ENCODE assay signal across 10 cellular contexts in the genomic region with DNA sequence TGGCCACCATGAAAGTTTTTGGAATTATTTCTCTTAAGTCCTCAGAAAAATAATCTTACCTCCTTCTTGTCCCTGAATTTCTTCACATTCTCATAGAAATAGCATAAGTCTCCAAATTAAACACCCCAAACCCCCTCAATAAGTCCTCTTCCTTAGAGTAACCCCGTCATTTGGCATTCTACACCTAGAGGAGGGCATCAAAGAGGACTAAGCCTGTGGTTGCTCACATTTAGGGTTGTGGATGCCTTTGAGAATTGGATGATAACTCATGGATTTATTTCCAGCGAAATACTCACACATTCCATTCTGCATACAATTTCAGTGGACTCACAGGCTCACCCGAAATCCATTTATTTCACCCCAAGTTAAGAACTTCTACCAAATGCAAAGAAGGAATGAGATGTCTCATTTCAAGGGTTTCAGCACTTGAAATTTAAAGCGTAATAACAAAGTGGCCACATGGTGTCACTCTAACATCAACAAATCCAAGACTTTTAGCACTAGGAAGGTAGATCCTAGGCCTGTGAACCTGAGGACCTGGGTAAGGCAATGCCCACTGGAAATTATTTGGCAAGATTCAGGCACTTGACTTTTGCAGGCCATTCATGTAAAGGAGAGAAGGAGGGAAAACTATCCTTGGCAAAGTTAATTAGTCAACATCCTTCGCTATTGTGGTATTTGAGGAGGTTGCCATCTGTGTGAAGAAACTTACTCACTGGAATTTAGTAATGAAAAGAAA. TPM values are rescaled to one million over a fixed set of nuclear protein-coding genes. Genes with fewer than 3 reads are reported as not detected.
A peak's percentile ranks its signal among the peaks of the same experiment; 100 is the strongest.
DNase-seq lines count a peak whose midpoint lies in the region; ATAC-seq and TF ChIP-seq lines count a peak whose summit lies in the region.
"Had no signal": no experiment of that assay in that cellular context is flagged by ENCODE, and none has a peak within 500 bp of the region (broad histone marks: within the 10 kb centered on the region; RNA-seq: fewer than 3 reads in every experiment).

No MANE protein-coding gene starts in this region.

- H3K36me3 ChIP-seq in MM.1S (replicated peaks; ENCODE audit: insufficient read depth, low read length) (no peaks in the 10 kb centered on the region), lower lobe of right lung (no peaks in the 10 kb centered on the region), tibial nerve (no peaks in the 10 kb centered on the region)

- H3K9ac ChIP-seq in MM.1S (ENCODE audit: low read length), result no peak overlapping the region

- H3K4me1 ChIP-seq in MM.1S (ENCODE audit: low read length), result no peaks in the 10 kb centered on the region
- no peaks in the 10 kb centered on the region for H3K4me1 ChIP-seq in lower lobe of right lung
- no peaks in the 10 kb centered on the region for H3K4me1 ChIP-seq in tibial nerve

- no peak for TF ChIP-seq POLR2A in tibial nerve (IDR thresholded peaks at IDR 0.05)

- H3K79me2 ChIP-seq in MM.1S (ENCODE audit: low read length), result no peaks in the 10 kb centered on the region

- H3K27ac ChIP-seq in MM.1S (ENCODE audit: low read length), result no peak overlapping the region
- no peak overlapping the region for H3K27ac ChIP-seq in lower lobe of right lung
- no peak overlapping the region for H3K27ac ChIP-seq in tibial nerve

- H4K20me1 ChIP-seq in MM.1S (ENCODE audit: insufficient read depth, low read length), result no peaks in the 10 kb centered on the region

- no peak overlapping the region for H3K4me2 ChIP-seq in MM.1S (ENCODE audit: low read depth, low read length)

- no peaks in the 10 kb centered on the region for H3K9me3 ChIP-seq in MM.1S (replicated peaks; ENCODE audit: insufficient read depth, low read length)
- no peaks in the 10 kb centered on the region for H3K9me3 ChIP-seq in lower lobe of right lung
- no peaks in the 10 kb centered on the region for H3K9me3 ChIP-seq in tibial nerve

- H3K4me3 ChIP-seq in MM.1S (ENCODE audit: low read length) (no peak overlapping the region), lower lobe of right lung (no peak overlapping the region), tibial nerve (no peak overlapping the region)

- 27 to 32% methylated on average over 5 of the region's 5 CpGs for WGBS in tibial nerve, 2 donors

- H3K9me2 ChIP-seq in MM.1S (replicated peaks; ENCODE audit: insufficient read depth, low read length), result no peaks in the 10 kb centered on the region

- intact Hi-C loops in lower lobe of right lung (cut with DNase I), result no loop called here

- H3K27me3 ChIP-seq in MM.1S (replicated peaks; ENCODE audit: insufficient read depth, low read length) (no peaks in the 10 kb centered on the region), lower lobe of right lung (ENCODE audit: low read depth) (no peaks in the 10 kb centered on the region), tibial nerve (no peaks in the 10 kb centered on the region)

- TF ChIP-seq EP300 in tibial nerve (IDR thresholded peaks at IDR 0.05), result no peak

- no peak overlapping the region for H2AFZ ChIP-seq in MM.1S (ENCODE audit: low read length)

- peak; percentile 80 for DNase-seq in DMS79 treated with DMSO at 0.1 percent for 48 hours (lab: John Stamatoyannopoulos, UW)
- peak; percentile 70 for DNase-seq in MM.1S
- peak; percentile 41 for DNase-seq in SHP77 treated with DMSO at 0.1 percent for 48 hours (lab: John Stamatoyannopoulos, UW)
- DNase-seq in dedifferentiated amniotic fluid mesenchymal stem cell (ENCODE audit: extremely low spot score), result peak; percentile 67
- no peak for DNase-seq in lower lobe of right lung
- peak in 1 of 2 donors; percentile 76 for DNase-seq in tibial nerve (ENCODE audit: low spot score in 2 of 2)
- DNase-seq: activated naive CD8-positive, alpha-beta T cell treated with anti-CD3 and anti-CD28 coated beads, Interleukin-2, amount 10 ng/mL, durations not matched to agents 7 days and 5 days had no signal

- ATAC-seq in GM21381 (IDR thresholded peaks at IDR 0.05; ENCODE audit: unreplicated experiment) (peak; percentile 77), lower lobe of right lung (peak; percentile 88 to 90), HG03108 (IDR thresholded peaks at IDR 0.05; ENCODE audit: unreplicated experiment) (no peak)

- TF ChIP-seq CTCF in MM.1S (IDR thresholded peaks at IDR 0.05; ENCODE audit: low read length) (peak; percentile 73), lower lobe of right lung (IDR thresholded peaks at IDR 0.05) (peak; percentile 65), tibial nerve (IDR thresholded peaks at IDR 0.05) (peak; percentile 38 to 73 (median 57))

- no peaks in the 10 kb centered on the region for H3F3A ChIP-seq in MM.1S (ENCODE audit: insufficient read depth, low read length)

RNA-seq across cellular contexts. Expression of a gene that starts 24.6 kb away (rescaled TPM):
- not detected for total RNA-seq in lower lobe of right lung
- not detected for total RNA-seq in tibial nerve
- total RNA-seq: activated naive CD8-positive, alpha-beta T cell treated with anti-CD3 and anti-CD28 coated beads, Interleukin-2, amount 10 ng/mL, durations not matched to agents 7 days and 5 days; subcutaneous adipose tissue had no signal

RNA-seq across cellular contexts. Expression of a gene that starts 51.3 kb away (rescaled TPM):
- total RNA-seq in lower lobe of right lung (not detected), tibial nerve (not detected)
- total RNA-seq: activated naive CD8-positive, alpha-beta T cell treated with anti-CD3 and anti-CD28 coated beads, Interleukin-2, amount 10 ng/mL, durations not matched to agents 7 days and 5 days; subcutaneous adipose tissue had no signal
